In the genomic region with DNA sequence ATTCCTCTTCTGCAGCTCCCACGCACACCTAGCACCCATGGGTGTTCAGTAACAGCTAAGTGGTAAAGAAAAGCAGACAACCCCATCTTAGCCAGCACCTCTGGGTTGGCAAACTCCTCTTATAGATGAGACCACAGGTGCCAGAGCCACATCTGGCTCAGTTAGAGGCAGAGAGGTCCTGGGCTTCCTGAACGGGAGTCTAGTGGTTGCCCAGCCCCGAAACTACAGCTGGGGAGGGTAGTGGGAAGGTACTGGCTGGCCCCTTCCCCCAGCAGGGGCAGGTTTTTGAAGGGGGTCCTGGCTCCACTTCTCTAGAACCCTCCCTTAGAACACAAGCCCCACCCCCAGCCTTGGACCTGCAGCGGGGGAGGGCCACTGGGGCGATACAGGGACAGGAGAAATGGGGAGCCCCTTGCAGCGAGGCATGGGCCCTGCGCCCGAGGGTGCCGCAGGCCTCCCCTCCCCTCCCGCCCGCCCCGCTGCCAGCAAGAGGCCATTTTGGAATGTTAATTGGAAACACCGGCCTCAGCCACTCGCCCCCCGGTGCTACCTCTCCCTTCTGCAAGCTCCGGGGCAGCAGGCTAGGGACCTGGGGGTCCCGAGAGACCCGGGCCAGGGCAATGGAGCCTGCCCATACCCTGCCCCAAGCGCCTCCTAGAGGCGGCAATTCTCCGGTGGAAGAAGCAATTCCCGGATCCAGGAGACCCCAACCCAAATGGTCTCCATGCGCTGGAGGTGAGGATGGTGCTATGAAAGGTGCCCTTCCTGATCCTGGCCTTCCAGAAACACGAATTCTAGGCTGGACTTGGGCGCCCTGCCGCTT, we compare ENCODE assay signal across 8 cellular contexts. TPM values are rescaled to one million over a fixed set of nuclear protein-coding genes. Genes with fewer than 3 reads are reported as not detected.
A peak's percentile ranks its signal among the peaks of the same experiment; 100 is the strongest.
DNase-seq lines count a peak whose midpoint lies in the region; ATAC-seq and TF ChIP-seq lines count a peak whose summit lies in the region.

No MANE protein-coding gene starts in this region.

- no peaks in the 10 kb centered on the region for H3K9me3 ChIP-seq in MM.1S (replicated peaks; ENCODE audit: insufficient read depth, low read length)

- H3K27ac ChIP-seq in MM.1S (ENCODE audit: low read length) (peak overlapping the region; percentile 13; the same call in 1 of the 2 replicates), angular gyrus (ENCODE audit: low read depth, low read length) (peak overlapping the region; percentile 99)

- peak overlapping the region; percentile 79 for H3K4me3 ChIP-seq in MM.1S (ENCODE audit: low read length)
- peak overlapping the region; percentile 80 for H3K4me3 ChIP-seq in kidney epithelial cell (ENCODE audit: low read depth, low read length)

- H4K20me1 ChIP-seq in MM.1S (ENCODE audit: insufficient read depth, low read length): no peaks in the 10 kb centered on the region

- peaks cover 11% of the 10 kb centered on the region; the same call in 1 of the 2 replicates for H3K4me1 ChIP-seq in MM.1S (ENCODE audit: low read length)

- H3F3A ChIP-seq in MM.1S (ENCODE audit: insufficient read depth, low read length): no peaks in the 10 kb centered on the region; the same call in 1 of the 2 replicates

- H3K9ac ChIP-seq in MM.1S (ENCODE audit: low read length): peak overlapping the region; percentile 77

- peak overlapping the region; percentile 64 for H2AFZ ChIP-seq in MM.1S (ENCODE audit: low read length)

- H3K27me3 ChIP-seq in MM.1S (replicated peaks; ENCODE audit: insufficient read depth, low read length): no peaks in the 10 kb centered on the region
- H3K27me3 ChIP-seq in kidney epithelial cell (ENCODE audit: control insufficient read depth, insufficient read depth, low read length): no peaks in the 10 kb centered on the region

- ATAC-seq in GM21619 (IDR thresholded peaks at IDR 0.05; ENCODE audit: unreplicated experiment) (no peak), HG03432 (IDR thresholded peaks at IDR 0.05; ENCODE audit: unreplicated experiment) (no peak)

- TF ChIP-seq CTCF in MM.1S (IDR thresholded peaks at IDR 0.05; ENCODE audit: low read length): peak; percentile 34; the same call in 1 of the 2 replicates
- TF ChIP-seq CTCF in kidney epithelial cell (IDR thresholded peaks at IDR 0.05; ENCODE audit: insufficient read depth, low read length, poor library complexity, severe bottlenecking): peak; percentile 47

- H3K79me2 ChIP-seq in MM.1S (ENCODE audit: low read length): peaks cover 33% of the 10 kb centered on the region

- H3K36me3 ChIP-seq in MM.1S (replicated peaks; ENCODE audit: insufficient read depth, low read length): 0 out of 2 replicates have a peak, but pooled peaks cover 2% of the 10 kb centered on the region
- H3K36me3 ChIP-seq in kidney epithelial cell (ENCODE audit: control insufficient read depth, insufficient read depth, low read length): peaks cover 2% of the 10 kb centered on the region

- DNase-seq in CD1c-positive myeloid dendritic cell (ENCODE audit: extremely low spot score) (peak; percentile 41), MM.1S (peak; percentile 21), kidney epithelial cell (ENCODE audit: low read depth) (no peak), kidney tubule cell (ENCODE audit: low spot score) (no peak)
- peak; percentile 26 for DNase-seq in stimulated activated naive CD4-positive, alpha-beta T cell treated with Interleukin-2 at 50 U/mL for 16 hours (lab: John Stamatoyannopoulos, UW)

- peak overlapping the region; percentile 94 for H3K4me2 ChIP-seq in MM.1S (ENCODE audit: low read depth, low read length)

- H3K9me2 ChIP-seq in MM.1S (replicated peaks; ENCODE audit: insufficient read depth, low read length): no peaks in the 10 kb centered on the region

RNA-seq across cellular contexts. Expression of gene DUSP7, which starts 1.5 kb away (rescaled TPM):
- total RNA-seq in kidney epithelial cell: 23.5 and 27.7 TPM in 2 replicates

RNA-seq across cellular contexts. Expression of gene RPL29, which starts 59.2 kb away (rescaled TPM):
- 2,366 and 2,384 TPM in 2 replicates for total RNA-seq in kidney epithelial cell

Comparison
In these comparisons a context has a peak if more than half of its experiments do, and no peak if none do; other contexts are left out.
1. DNase-seq: peak in CD1c-positive myeloid dendritic cell (single experiment), MM.1S (single experiment) and stimulated activated naive CD4-positive, alpha-beta T cell treated with Interleukin-2 at 50 U/mL for 16 hours (single experiment); none in kidney epithelial cell (single experiment) and kidney tubule cell (single experiment).